In the genomic region with DNA sequence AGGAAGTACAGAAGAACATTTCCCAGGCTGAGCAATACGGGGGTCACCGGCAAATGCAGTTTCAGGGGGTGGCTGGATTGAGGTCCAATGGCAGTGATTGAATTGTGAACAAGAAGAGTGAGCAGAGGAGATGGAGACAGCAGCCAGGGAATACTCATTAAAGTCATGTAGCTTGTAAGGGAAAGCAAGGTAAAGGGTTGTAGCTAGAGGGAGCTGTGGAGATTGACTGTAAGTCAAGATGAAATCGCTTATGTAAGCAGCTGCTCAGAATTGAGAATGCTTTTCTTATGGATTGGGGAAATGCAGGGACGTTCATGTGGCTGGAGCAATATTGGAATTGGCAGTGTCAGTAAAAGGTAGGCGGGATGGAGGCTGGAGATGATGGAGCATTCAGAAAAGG, we compare ENCODE assay signal across 3 cellular contexts.
TF ChIP-seq lines count a peak whose summit lies in the region.

No MANE protein-coding gene starts in this region.

TF ChIP-seq in HEK293, 187 proteins besides CTCF, POLR2A, EP300 and RAD21 (continued from another document):
- TF ChIP-seq MZF1 (tag by site-specific recombination; IDR thresholded peaks at IDR 0.05; ENCODE audit: borderline replicate concordance) (no peak), MEIS1 (CRISPR knock-in tag; IDR thresholded peaks at IDR 0.05; ENCODE audit: borderline replicate concordance) (no peak)

TF ChIP-seq in WTC11, 78 proteins besides CTCF, POLR2A, EP300 and RAD21 (continued from another document):
- no peak for TF ChIP-seq OVOL2 (CRISPR knock-in tag; IDR thresholded peaks at IDR 0.05; ENCODE audit: borderline replicate concordance)

TF ChIP-seq in HepG2, 621 proteins besides CTCF, POLR2A, EP300 and RAD21 (continued from another document):
- TF ChIP-seq ZNF644 (CRISPR knock-in tag; IDR thresholded peaks at IDR 0.05; ENCODE audit: low read depth) (no peak), ZNF546 (CRISPR knock-in tag; conservative IDR thresholded peaks at IDR 0.05) (no peak), REPIN1 (CRISPR knock-in tag; IDR thresholded peaks at IDR 0.05; ENCODE audit: borderline replicate concordance, low read depth) (no peak), MED1 (CRISPR knock-in tag; IDR thresholded peaks at IDR 0.05) (no peak), U2AF1 (optimal IDR thresholded peaks at IDR 0.05; ENCODE audit: low read depth, low read length) (no peak), STAG1 (CRISPR knock-in tag; IDR thresholded peaks at IDR 0.05) (peak; percentile 24), ZSCAN30 (CRISPR knock-in tag; IDR thresholded peaks at IDR 0.05) (no peak), MAFK (conservative IDR thresholded peaks at IDR 0.05 in 1 of 2, IDR thresholded peaks at IDR 0.05 in 1 of 2; ENCODE audit: low read length in 2 of 2) (peak; percentile 21 to 40; a peak in 1 of 4 replicates), CHD2 (IDR thresholded peaks at IDR 0.05; ENCODE audit: low read depth, low read length) (no peak), ZNF350 (CRISPR knock-in tag; IDR thresholded peaks at IDR 0.05; ENCODE audit: borderline replicate concordance, low read depth) (no peak), ZNF616 (CRISPR knock-in tag; IDR thresholded peaks at IDR 0.05; ENCODE audit: low read depth) (no peak), MAFF (IDR thresholded peaks at IDR 0.05; ENCODE audit: low read depth, low read length) (peak; percentile 33; the same call in 1 of the 2 replicates), ZBTB7B (CRISPR knock-in tag; IDR thresholded peaks at IDR 0.05) (no peak), MAFG (CRISPR knock-in tag; IDR thresholded peaks at IDR 0.05) (no peak), ZKSCAN1 (IDR thresholded peaks at IDR 0.05; ENCODE audit: low read length) (no peak)
- TF ChIP-seq, protein P1, sequence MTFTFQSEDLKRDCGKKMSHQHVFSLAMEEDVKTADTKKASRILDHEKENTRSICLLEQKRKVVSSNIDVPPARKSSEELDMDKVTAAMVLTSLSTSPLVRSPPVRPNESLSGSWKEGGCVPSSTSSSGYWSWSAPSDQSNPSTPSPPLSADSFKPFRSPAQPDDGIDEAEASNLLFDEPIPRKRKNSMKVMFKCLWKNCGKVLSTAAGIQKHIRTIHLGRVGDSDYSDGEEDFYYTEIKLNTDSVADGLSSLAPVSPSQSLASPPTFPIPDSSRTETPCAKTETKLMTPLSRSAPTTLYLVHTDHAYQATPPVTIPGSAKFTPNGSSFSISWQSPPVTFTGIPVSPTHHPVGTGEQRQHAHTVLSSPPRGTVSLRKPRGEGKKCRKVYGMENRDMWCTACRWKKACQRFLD (CRISPR knock-in tag; IDR thresholded peaks at IDR 0.05; ENCODE audit: borderline replicate concordance) = no peak
- TF ChIP-seq, protein P2, sequence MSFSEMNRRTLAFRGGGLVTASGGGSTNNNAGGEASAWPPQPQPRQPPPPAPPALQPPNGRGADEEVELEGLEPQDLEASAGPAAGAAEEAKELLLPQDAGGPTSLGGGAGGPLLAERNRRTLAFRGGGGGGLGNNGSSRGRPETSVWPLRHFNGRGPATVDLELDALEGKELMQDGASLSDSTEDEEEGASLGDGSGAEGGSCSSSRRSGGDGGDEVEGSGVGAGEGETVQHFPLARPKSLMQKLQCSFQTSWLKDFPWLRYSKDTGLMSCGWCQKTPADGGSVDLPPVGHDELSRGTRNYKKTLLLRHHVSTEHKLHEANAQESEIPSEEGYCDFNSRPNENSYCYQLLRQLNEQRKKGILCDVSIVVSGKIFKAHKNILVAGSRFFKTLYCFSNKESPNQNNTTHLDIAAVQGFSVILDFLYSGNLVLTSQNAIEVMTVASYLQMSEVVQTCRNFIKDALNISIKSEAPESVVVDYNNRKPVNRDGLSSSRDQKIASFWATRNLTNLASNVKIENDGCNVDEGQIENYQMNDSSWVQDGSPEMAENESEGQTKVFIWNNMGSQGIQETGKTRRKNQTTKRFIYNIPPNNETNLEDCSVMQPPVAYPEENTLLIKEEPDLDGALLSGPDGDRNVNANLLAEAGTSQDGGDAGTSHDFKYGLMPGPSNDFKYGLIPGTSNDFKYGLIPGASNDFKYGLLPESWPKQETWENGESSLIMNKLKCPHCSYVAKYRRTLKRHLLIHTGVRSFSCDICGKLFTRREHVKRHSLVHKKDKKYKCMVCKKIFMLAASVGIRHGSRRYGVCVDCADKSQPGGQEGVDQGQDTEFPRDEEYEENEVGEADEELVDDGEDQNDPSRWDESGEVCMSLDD (CRISPR knock-in tag; IDR thresholded peaks at IDR 0.05; ENCODE audit: borderline replicate concordance) = no peak
